In the genomic region with DNA sequence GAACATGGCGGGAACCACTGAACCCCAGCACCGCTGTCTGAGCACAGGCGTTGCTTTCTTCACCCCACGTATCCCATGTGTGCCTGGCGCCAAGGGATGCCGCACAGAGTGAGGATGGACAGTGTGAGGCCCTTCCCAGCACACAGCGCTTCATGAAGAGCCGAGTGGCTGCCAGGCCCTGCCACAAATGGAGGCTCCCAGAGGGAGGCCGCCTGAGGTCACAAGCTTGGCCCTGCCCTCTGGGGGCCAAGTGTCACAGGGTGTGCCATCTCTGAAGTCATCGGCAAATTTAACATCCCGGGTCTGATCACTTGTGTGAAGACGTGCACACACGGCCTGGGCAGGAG, we compare ENCODE assay signal across 12 cellular contexts. TPM values are rescaled to one million over a fixed set of nuclear protein-coding genes. Genes with fewer than 3 reads are reported as not detected.
DNase-seq lines count a peak whose midpoint lies in the region; ATAC-seq, FAIRE-seq and TF ChIP-seq lines count a peak whose summit lies in the region.
"Had no signal": no experiment of that assay in that cellular context is flagged by ENCODE, and none has a peak within 500 bp of the region (broad histone marks: within the 10 kb centered on the region; RNA-seq: fewer than 3 reads in every experiment).

No MANE protein-coding gene starts in this region.

- no peak overlapping the region for H3K4me3 Mint-ChIP-seq in activated naive CD4-positive, alpha-beta T cell treated with anti-CD3 and anti-CD28 coated beads, Interleukin-2, amount 50 U/mL, for 24 hours

- 93% methylated on average over 13 of the region's 13 CpGs for WGBS in K562 (ENCODE audit: insufficient coverage, low coverage, missing lambda C conversion rate)
- 86 to 100% methylated on average over 2 to 13 of the region's 13 CpGs for WGBS in upper lobe of left lung, 2 donors

- peaks cover 79% of the 10 kb centered on the region; the same call in 2 of the 3 replicates for H3K36me3 ChIP-seq in K562 (ENCODE audit: control insufficient read depth, insufficient read depth, low read length)
- H3K36me3 ChIP-seq in upper lobe of left lung: peaks cover 18 to 54% (median 34%) of the 10 kb centered on the region in 4 donors
- peaks cover 3% of the 10 kb centered on the region for H3K36me3 ChIP-seq in H7 (replicated peaks; ENCODE audit: control insufficient read depth, insufficient read depth, low read length)

- no peak overlapping the region for H2AFZ ChIP-seq in K562 (ENCODE audit: low read depth, low read length)

- H3K27ac Mint-ChIP-seq in activated naive CD4-positive, alpha-beta T cell treated with anti-CD3 and anti-CD28 coated beads, Interleukin-2, amount 50 U/mL, for 24 hours: peak overlapping the region; percentile 41

- in situ Hi-C loops in K562 (cut with MboI): no loop called here

- H3K9ac ChIP-seq in K562 (ENCODE audit: insufficient read depth in 1 of 2, low read depth in 2 of 2, low read length in 2 of 2): peak overlapping the region in 1 of 2 experiments; percentile 84; a peak in 2 of 4 replicates

- no peaks in the 10 kb centered on the region for H3K9me1 ChIP-seq in K562 (ENCODE audit: control insufficient read depth, insufficient read depth, low read length)

- peaks cover 30% of the 10 kb centered on the region for H3K4me1 Mint-ChIP-seq in activated naive CD4-positive, alpha-beta T cell treated with anti-CD3 and anti-CD28 coated beads, Interleukin-2, amount 50 U/mL, for 24 hours

- H3K79me2 ChIP-seq in K562 (ENCODE audit: control insufficient read depth, insufficient read depth, low read length): peaks cover 59% of the 10 kb centered on the region

- no peaks in the 10 kb centered on the region for H3K9me3 ChIP-seq in K562 (replicated peaks; ENCODE audit: control insufficient read depth, insufficient read depth, low read depth, low read length)
- no peaks in the 10 kb centered on the region for H3K9me3 ChIP-seq in upper lobe of left lung
- H3K9me3 ChIP-seq: right lobe of liver had no signal

- H3K27ac ChIP-seq in K562 (ENCODE audit: extremely low read depth, low read depth, low read length) (no peak overlapping the region), upper lobe of left lung (peak overlapping the region; percentile 79 to 87 (median 80))
- H3K27ac ChIP-seq: right lobe of liver had no signal

- BruUV-seq in K562 (replicated peaks; lab: Mats Ljungman, UMichigan): no TSS peak

- H3K27me3 Mint-ChIP-seq in activated naive CD4-positive, alpha-beta T cell treated with anti-CD3 and anti-CD28 coated beads, Interleukin-2, amount 50 U/mL, for 24 hours: no peaks in the 10 kb centered on the region

- H3K4me2 ChIP-seq in K562 (ENCODE audit: insufficient read depth, low read length): no peak overlapping the region

- no peak for FAIRE-seq in K562 (lab: Jason Lieb, UNC)
- FAIRE-seq: keratinocyte had no signal

- TF ChIP-seq POLR2A in K562 (conservative IDR thresholded peaks at IDR 0.05): no peak
- no peak for TF ChIP-seq POLR2A in upper lobe of left lung (IDR thresholded peaks at IDR 0.05)

- H3K4me1 ChIP-seq in K562 (replicated peaks in 1 of 2; ENCODE audit: control insufficient read depth in 2 of 2, insufficient read depth in 2 of 2, low read length in 2 of 2): peaks cover 33 to 84% of the 10 kb centered on the region in 2 experiments
- H3K4me1 ChIP-seq in upper lobe of left lung: peaks cover 36 to 49% (median 44%) of the 10 kb centered on the region in 4 donors

- TF ChIP-seq CTCF in K562 (IDR thresholded peaks at IDR 0.05 in 2 of 3, conservative IDR thresholded peaks at IDR 0.05 in 1 of 3; ENCODE audit: insufficient read depth in 2 of 3, low read depth in 1 of 3, low read length in 3 of 3) (no peak), upper lobe of left lung (IDR thresholded peaks at IDR 0.05) (no peak)

- no peaks in the 10 kb centered on the region for H3K36me3 Mint-ChIP-seq in activated naive CD4-positive, alpha-beta T cell treated with anti-CD3 and anti-CD28 coated beads, Interleukin-2, amount 50 U/mL, for 24 hours

- no peaks in the 10 kb centered on the region; the same call in 1 of the 2 replicates for H4K20me1 ChIP-seq in K562 (replicated peaks; ENCODE audit: control insufficient read depth, insufficient read depth, low read length)

- TF ChIP-seq EP300 in K562 (IDR thresholded peaks at IDR 0.05; ENCODE audit: low read length): no peak
- TF ChIP-seq EP300 in upper lobe of left lung (IDR thresholded peaks at IDR 0.05): no peak

- no peaks in the 10 kb centered on the region for H3K9me3 Mint-ChIP-seq in activated naive CD4-positive, alpha-beta T cell treated with anti-CD3 and anti-CD28 coated beads, Interleukin-2, amount 50 U/mL, for 24 hours

- no peak for DNase-seq in activated naive CD4-positive, alpha-beta T cell (lab: John Stamatoyannopoulos, UW)
- DNase-seq in K562 (ENCODE audit: extremely low read depth in 1 of 4, low spot score in 3 of 4) (no peak), myocyte (ENCODE audit: low read depth) (peak; percentile 78), upper lobe of left lung (no peak), activated gamma-delta T cell (lab: John Stamatoyannopoulos, UW) (no peak), H7 (no peak)
- DNase-seq: activated effector memory CD4-positive, alpha-beta T cell treated with anti-CD3 and anti-CD28 coated beads, Interleukin-2, amount 50 U/mL, for 16 hours; NCI-H524 had no signal

- no peak for TF ChIP-seq RAD21 in K562 (CRISPR knock-in tag; conservative IDR thresholded peaks at IDR 0.05 in 1 of 2, IDR thresholded peaks at IDR 0.05 in 1 of 2)

- POLR2A ChIA-PET in K562 (lab: Yijun Ruan, JAX): interaction anchor here (3.6 kb wide), 1 partner anchor 11 kb away, joined by 18 read pairs; no protein-coding TSS in a partner anchor

- intact Hi-C loops in K562 (cut with micrococcal nuclease): no loop called here

- no peak for ATAC-seq in K562
- no peak for ATAC-seq in upper lobe of left lung (ENCODE audit: low FRiP score in 2 of 2)
- no peak for ATAC-seq in HG02759 (IDR thresholded peaks at IDR 0.05; ENCODE audit: unreplicated experiment)

- CTCF ChIA-PET in K562 (lab: Yijun Ruan, JAX; ENCODE audit: low intra/inter-chr PET ratio): no interaction called here

- H3K4me3 ChIP-seq in K562 (no peak overlapping the region), upper lobe of left lung (no peak overlapping the region), H7 (ENCODE audit: insufficient read depth, low read depth, low read length) (no peak overlapping the region)
- H3K4me3 ChIP-seq: right lobe of liver had no signal

- H3K27me3 ChIP-seq in K562 (ENCODE audit: control insufficient read depth in 2 of 2, insufficient read depth in 2 of 2, low read length in 2 of 2): no peaks in the 10 kb centered on the region
- no peaks in the 10 kb centered on the region for H3K27me3 ChIP-seq in upper lobe of left lung
- no peaks in the 10 kb centered on the region for H3K27me3 ChIP-seq in H7 (ENCODE audit: control insufficient read depth, insufficient read depth, low read length)
- H3K27me3 ChIP-seq: right lobe of liver had no signal

RNA-seq across cellular contexts. Expression of gene MPND, which starts 24.4 kb away (rescaled TPM):
- 6.5 and 16.7 TPM in 2 replicates for total RNA-seq in K562 (2011; cell fraction: chromatin; rRNA removed; ENCODE audit: low replicate concordance)
- total RNA-seq in K562 (2011; cell fraction: nucleolus; rRNA removed): 12.6 and 12.8 TPM in 2 replicates
- total RNA-seq in K562 (2011; cell fraction: nucleoplasm; rRNA removed): 6.2 and 6.5 TPM in 2 replicates
- total RNA-seq in K562 (2014; rRNA removed) (3.6 and 5.7 TPM in 2 replicates), K562 (2014; rRNA removed; fragmentation: Illumina TruSeq; extraction: Trizol) (1.5 and 1.9 TPM in 2 replicates), K562 (2015; rRNA removed; fragmentation: Illumina TruSeq; extraction: Trizol) (7.8 and 8.0 TPM in 2 replicates), K562 (2021) (14.0 and 16.2 TPM in 2 replicates), myocyte (2.2 and 2.7 TPM in 2 replicates), upper lobe of left lung (10 to 100 TPM in 4 of 6 donors, 1 to 10 TPM in 2; 7.7 to 37.1 (median 15.6) TPM)
- polyA plus RNA-seq in K562 (2011; rRNA removed) (3.9 and 4.3 TPM in 2 replicates), K562 (2014; fragmentation: Illumina TruSeq; extraction: Trizol) (5.5 and 7.6 TPM in 2 replicates), K562 (2014; fragmentation: Nextera tagmentation; extraction: Ambion mirVana) (1 to 10 TPM in 1 of 2 experiments, under 1 TPM in 1; 0.25 to 1.3 TPM), K562 (2014; rRNA removed) (5.7 and 9.4 TPM in 2 replicates)
- 4.7 and 8.9 TPM in 2 replicates for polyA plus RNA-seq in K562 (2011; cell fraction: cytosol; rRNA removed)
- 4.8 and 7.2 TPM in 2 replicates for polyA plus RNA-seq in K562 (2011; cell fraction: nucleus; rRNA removed)
- polyA plus RNA-seq in K562 (2012): 13.5 and 16.5 TPM in 2 replicates
- 1.3 and 1.9 TPM in 2 replicates for polyA minus RNA-seq in K562 (2011; rRNA and poly(A)+ RNA removed)
- polyA minus RNA-seq in K562 (2011; cell fraction: cytosol; rRNA and poly(A)+ RNA removed): 8.7 and 9.4 TPM in 2 replicates
- polyA minus RNA-seq in K562 (2011; cell fraction: nucleus; rRNA and poly(A)+ RNA removed): 3.2 and 4.0 TPM in 2 replicates
- 12.6 TPM for polyA plus RNA-seq in myocyte (2012)
- 11.4 and 17.4 TPM in 2 replicates for total RNA-seq in H7 (2014; rRNA removed; shearing (Covaris generic))

RNA-seq across cellular contexts. Expression of gene STAP2, which starts 29.1 kb away (rescaled TPM):
- 2.7 and 6.6 TPM in 2 replicates for total RNA-seq in K562 (2011; cell fraction: chromatin; rRNA removed; ENCODE audit: low replicate concordance)
- total RNA-seq in K562 (2011; cell fraction: nucleolus; rRNA removed): 8.7 and 10.8 TPM in 2 replicates
- total RNA-seq in K562 (2011; cell fraction: nucleoplasm; rRNA removed): 4.0 and 6.0 TPM in 2 replicates
- total RNA-seq in K562 (2014; rRNA removed): 4.3 and 7.8 TPM in 2 replicates
- total RNA-seq in K562 (2014; rRNA removed; fragmentation: Illumina TruSeq; extraction: Trizol): 2.3 and 3.9 TPM in 2 replicates
- 3.5 and 4.5 TPM in 2 replicates for total RNA-seq in K562 (2015; rRNA removed; fragmentation: Illumina TruSeq; extraction: Trizol)
- total RNA-seq in K562 (2021): 5.7 and 8.2 TPM in 2 replicates
- polyA plus RNA-seq in K562 (2011; rRNA removed): 4.3 and 4.7 TPM in 2 replicates
- polyA plus RNA-seq in K562 (2011; cell fraction: cytosol; rRNA removed): 5.4 and 13.5 TPM in 2 replicates
- 5.6 and 10.5 TPM in 2 replicates for polyA plus RNA-seq in K562 (2011; cell fraction: nucleus; rRNA removed)
- polyA plus RNA-seq in K562 (2012): 1.4 and 4.8 TPM in 2 replicates
- polyA plus RNA-seq in K562 (2014; fragmentation: Illumina TruSeq; extraction: Trizol): 5.3 and 5.4 TPM in 2 replicates
- 1 to 10 TPM; 1.2 to 3.6 TPM for polyA plus RNA-seq in K562 (2014; fragmentation: Nextera tagmentation; extraction: Ambion mirVana)
- 5.8 and 9.8 TPM in 2 replicates for polyA plus RNA-seq in K562 (2014; rRNA removed)
- polyA minus RNA-seq in K562 (2011; rRNA and poly(A)+ RNA removed): 1.2 and 3.1 TPM in 2 replicates
- 2.0 and 2.6 TPM in 2 replicates for polyA minus RNA-seq in K562 (2011; cell fraction: cytosol; rRNA and poly(A)+ RNA removed)
- 1.1 and 3.2 TPM in 2 replicates for polyA minus RNA-seq in K562 (2011; cell fraction: nucleus; rRNA and poly(A)+ RNA removed)
- total RNA-seq in myocyte: 3.1 and 4.5 TPM in 2 replicates
- polyA plus RNA-seq in myocyte (2012): 3.7 TPM
- total RNA-seq in upper lobe of left lung: 10 to 100 TPM; 11.2 to 39.8 (median 14.7) TPM
- 14.2 and 18.0 TPM in 2 replicates for total RNA-seq in H7 (2014; rRNA removed; shearing (Covaris generic))

RNA-seq across cellular contexts. Expression of gene SH3GL1, which starts 32.6 kb away (rescaled TPM):
- 74.6 and 119 TPM in 2 replicates for total RNA-seq in K562 (2011; cell fraction: chromatin; rRNA removed; ENCODE audit: low replicate concordance)
- total RNA-seq in K562 (2011; cell fraction: nucleolus; rRNA removed): 59.7 and 60.0 TPM in 2 replicates
- total RNA-seq in K562 (2011; cell fraction: nucleoplasm; rRNA removed): 58.7 and 78.3 TPM in 2 replicates
- total RNA-seq in K562 (2014; rRNA removed) (48.0 and 60.1 TPM in 2 replicates), K562 (2014; rRNA removed; fragmentation: Illumina TruSeq; extraction: Trizol) (6.1 and 9.4 TPM in 2 replicates), K562 (2015; rRNA removed; fragmentation: Illumina TruSeq; extraction: Trizol) (28.6 and 29.1 TPM in 2 replicates), K562 (2021) (72.0 and 75.3 TPM in 2 replicates), myocyte (179 and 258 TPM in 2 replicates), upper lobe of left lung (10 to 100 TPM; 27.4 to 60.1 (median 53.8) TPM)
- polyA plus RNA-seq in K562 (2011; rRNA removed) (25.7 and 44.0 TPM in 2 replicates), K562 (2014; fragmentation: Illumina TruSeq; extraction: Trizol) (25.5 and 57.0 TPM in 2 replicates), K562 (2014; fragmentation: Nextera tagmentation; extraction: Ambion mirVana) (1 to 10 TPM; 1.7 to 2.1 TPM), K562 (2014; rRNA removed) (58.5 and 64.7 TPM in 2 replicates)
- 41.8 and 96.4 TPM in 2 replicates for polyA plus RNA-seq in K562 (2011; cell fraction: cytosol; rRNA removed)
- polyA plus RNA-seq in K562 (2011; cell fraction: nucleus; rRNA removed): 68.2 and 94.2 TPM in 2 replicates
- polyA plus RNA-seq in K562 (2012): 51.2 and 58.7 TPM in 2 replicates
- 8.2 and 13.7 TPM in 2 replicates for polyA minus RNA-seq in K562 (2011; rRNA and poly(A)+ RNA removed)
- polyA minus RNA-seq in K562 (2011; cell fraction: cytosol; rRNA and poly(A)+ RNA removed): 31.3 and 36.5 TPM in 2 replicates
- 17.4 and 22.5 TPM in 2 replicates for polyA minus RNA-seq in K562 (2011; cell fraction: nucleus; rRNA and poly(A)+ RNA removed)
- 164 TPM for polyA plus RNA-seq in myocyte (2012)
- 73.1 and 97.7 TPM in 2 replicates for total RNA-seq in H7 (2014; rRNA removed; shearing (Covaris generic))

RNA-seq across cellular contexts. Expression of gene CHAF1A, which starts 34.7 kb away (rescaled TPM):
- total RNA-seq in K562 (2011; cell fraction: chromatin; rRNA removed; ENCODE audit: low replicate concordance): 122 and 169 TPM in 2 replicates
- total RNA-seq in K562 (2011; cell fraction: nucleolus; rRNA removed): 101 and 121 TPM in 2 replicates
- total RNA-seq in K562 (2011; cell fraction: nucleoplasm; rRNA removed): 83.4 and 88.4 TPM in 2 replicates
- total RNA-seq in K562 (2014; rRNA removed) (61.1 and 78.3 TPM in 2 replicates), K562 (2014; rRNA removed; fragmentation: Illumina TruSeq; extraction: Trizol) (32.5 and 42.6 TPM in 2 replicates), K562 (2015; rRNA removed; fragmentation: Illumina TruSeq; extraction: Trizol) (51.4 and 51.8 TPM in 2 replicates), K562 (2021) (78.6 and 86.9 TPM in 2 replicates), myocyte (3.1 TPM in 2 replicates), upper lobe of left lung (10 to 100 TPM in 3 of 6 donors, 1 to 10 TPM in 3; 3.3 to 16.8 (median 10.1) TPM)
- polyA plus RNA-seq in K562 (2011; rRNA removed) (32.0 and 35.3 TPM in 2 replicates), K562 (2014; fragmentation: Illumina TruSeq; extraction: Trizol) (45.2 and 59.3 TPM in 2 replicates), K562 (2014; fragmentation: Nextera tagmentation; extraction: Ambion mirVana) (1 to 10 TPM; 1.6 to 2.1 TPM), K562 (2014; rRNA removed) (65.4 and 73.4 TPM in 2 replicates)
- 33.8 and 95.9 TPM in 2 replicates for polyA plus RNA-seq in K562 (2011; cell fraction: cytosol; rRNA removed)
- 46.7 and 100 TPM in 2 replicates for polyA plus RNA-seq in K562 (2011; cell fraction: nucleus; rRNA removed)
- polyA plus RNA-seq in K562 (2012): 65.6 and 65.8 TPM in 2 replicates
- 33.8 and 38.5 TPM in 2 replicates for polyA minus RNA-seq in K562 (2011; rRNA and poly(A)+ RNA removed)
- 43.1 and 61.4 TPM in 2 replicates for polyA minus RNA-seq in K562 (2011; cell fraction: cytosol; rRNA and poly(A)+ RNA removed)
- polyA minus RNA-seq in K562 (2011; cell fraction: nucleus; rRNA and poly(A)+ RNA removed): 35.1 and 42.1 TPM in 2 replicates
- polyA plus RNA-seq in myocyte (2012): 3.3 TPM
- total RNA-seq in H7 (2014; rRNA removed; shearing (Covaris generic)): 121 and 122 TPM in 2 replicates
